In genomic region chr11:128824199-128825049, GRCh38 we compare ENCODE assay signal across 14 cellular contexts. TPM values are rescaled to one million over a fixed set of nuclear protein-coding genes. Genes with fewer than 3 reads are reported as not detected.
DNase-seq lines count a peak whose midpoint lies in the region; ATAC-seq and TF ChIP-seq lines count a peak whose summit lies in the region.
"Had no signal": no experiment of that assay in that cellular context is flagged by ENCODE, and none has a peak within 500 bp of the region (broad histone marks: within the 10 kb centered on the region; RNA-seq: fewer than 3 reads in every experiment).

No MANE protein-coding gene starts in this region.

- in situ Hi-C loops in astrocyte of the cerebellum (cut with HindIII; ENCODE audit: low sequenced_read_pairs): loop anchor here (25.0 kb wide), 1 partner anchor 537 kb away; no protein-coding TSS in a partner anchor

- no peaks in the 10 kb centered on the region for H3K27me3 Mint-ChIP-seq in naive thymus-derived CD8-positive, alpha-beta T cell

- DNase-seq in astrocyte of the cerebellum (ENCODE audit: low read depth) (no peak), hepatic stellate cell (ENCODE audit: low spot score) (peak; percentile 17), osteoblast (ENCODE audit: insufficient read length, low spot score, missing footprints) (peak; percentile 74), NCI-H748 (lab: John Stamatoyannopoulos, UW; ENCODE audit: unreplicated experiment) (no peak)
- DNase-seq in naive thymus-derived CD8-positive, alpha-beta T cell: no peak
- DNase-seq: ACHN; activated T-cell treated with anti-CD3 and anti-CD28 coated beads, Interleukin-2, amount 50 U/mL, for 1 hour; amniotic stem cell; Kasumi-1; SK-N-SH had no signal

- peak overlapping the region; percentile 73 for H3K4me2 ChIP-seq in osteoblast (ENCODE audit: insufficient read depth, low read length)
- H3K4me2 ChIP-seq: SK-N-SH had no signal

- no peaks in the 10 kb centered on the region for H3K9me3 ChIP-seq in osteoblast (ENCODE audit: low read depth, low read length)
- H3K9me3 ChIP-seq: SK-N-SH had no signal

- peaks cover 0 to 7% (median 4%) of the 10 kb centered on the region in 3 donors for H3K36me3 Mint-ChIP-seq in naive thymus-derived CD8-positive, alpha-beta T cell

- H3K36me3 ChIP-seq in ACC112 (ENCODE audit: insufficient read depth, low read length): no peaks in the 10 kb centered on the region
- H3K36me3 ChIP-seq in osteoblast (ENCODE audit: insufficient read depth, low read length): no peaks in the 10 kb centered on the region

- H3K4me3 ChIP-seq in ACC112 (ENCODE audit: low read depth, low read length): peak overlapping the region; percentile 52; the same call in 1 of the 2 replicates
- H3K4me3 ChIP-seq in astrocyte of the cerebellum (ENCODE audit: low read depth, low read length): peak overlapping the region; percentile 2
- peak overlapping the region; percentile 49 for H3K4me3 ChIP-seq in osteoblast (ENCODE audit: insufficient read depth, low read length)
- H3K4me3 ChIP-seq: skin epidermis had no signal

- H3K27ac Mint-ChIP-seq in naive thymus-derived CD8-positive, alpha-beta T cell: peak overlapping the region in 1 of 10 donors; percentile 27

- H3K4me1 Mint-ChIP-seq in naive thymus-derived CD8-positive, alpha-beta T cell: peaks cover 8 to 11% (median 10%) of the 10 kb centered on the region in 4 donors

- H3K79me2 ChIP-seq in ACC112 (ENCODE audit: control insufficient read depth, insufficient read depth, low read length, unreplicated experiment) (no peaks in the 10 kb centered on the region), osteoblast (ENCODE audit: insufficient read depth, low read length) (no peaks in the 10 kb centered on the region)

- POLR2A ChIA-PET in naive thymus-derived CD8-positive, alpha-beta T cell (lab: Charles Lee): no interaction called here

- ATAC-seq in GM19455 (IDR thresholded peaks at IDR 0.05; ENCODE audit: unreplicated experiment) (no peak), HG03432 (IDR thresholded peaks at IDR 0.05; ENCODE audit: unreplicated experiment) (no peak)
- no peak for ATAC-seq in naive thymus-derived CD8-positive, alpha-beta T cell

- H3K4me1 ChIP-seq in ACC112 (ENCODE audit: control insufficient read depth, insufficient read depth, low read length, unreplicated experiment) (peaks cover 7% of the 10 kb centered on the region), osteoblast (ENCODE audit: insufficient read depth, low read length) (peaks cover 10% of the 10 kb centered on the region)

- 0 out of 2 replicates have a peak, but pooled peaks cover 3% of the 10 kb centered on the region for H3K27me3 ChIP-seq in ACC112 (ENCODE audit: insufficient read depth, low read length)
- H3K27me3 ChIP-seq in osteoblast (ENCODE audit: insufficient read depth, low read length): no peaks in the 10 kb centered on the region

- H2AFZ ChIP-seq in ACC112 (ENCODE audit: low read length, unreplicated experiment) (peak overlapping the region; percentile 67), osteoblast (ENCODE audit: low read length) (peak overlapping the region; percentile 68)

- TF ChIP-seq CTCF in astrocyte of the cerebellum (IDR thresholded peaks at IDR 0.05; ENCODE audit: low read depth, low read length, missing control alignments) (no peak), osteoblast (IDR thresholded peaks at IDR 0.05; ENCODE audit: extremely low read depth, low read depth, low read length) (no peak)

- H3K4me3 Mint-ChIP-seq in naive thymus-derived CD8-positive, alpha-beta T cell: no peak overlapping the region

- no peaks in the 10 kb centered on the region for H4K20me1 ChIP-seq in osteoblast (ENCODE audit: insufficient read depth, low read length)

- H3K27ac ChIP-seq in ACC112 (ENCODE audit: low read depth, low read length) (no peak overlapping the region), osteoblast (ENCODE audit: low read depth, low read length) (no peak overlapping the region)

- H3K9me3 Mint-ChIP-seq in naive thymus-derived CD8-positive, alpha-beta T cell: no peaks in the 10 kb centered on the region

RNA-seq across cellular contexts. Expression of gene KCNJ1, which starts 42.7 kb away (rescaled TPM):
- not detected in 2 replicates for total RNA-seq in osteoblast
- total RNA-seq in naive thymus-derived CD8-positive, alpha-beta T cell: not detected
- not detected for polyA plus RNA-seq in naive thymus-derived CD8-positive, alpha-beta T cell
- polyA plus RNA-seq: SK-N-SH had no signal

Comparison
In these comparisons a context has a peak if more than half of its experiments do, and no peak if none do; other contexts are left out.
1. H3K4me3 ChIP-seq: peak in every context shown above with its lines; median percentile 52 in ACC112; 49 in osteoblast; 2 in astrocyte of the cerebellum.
2. DNase-seq: peak in hepatic stellate cell (single experiment) and osteoblast (single experiment); none in astrocyte of the cerebellum (single experiment), naive thymus-derived CD8-positive, alpha-beta T cell (0 of 10) and NCI-H748 (single experiment).